ENCODE assay signal across 10 cellular contexts in the genomic region with DNA sequence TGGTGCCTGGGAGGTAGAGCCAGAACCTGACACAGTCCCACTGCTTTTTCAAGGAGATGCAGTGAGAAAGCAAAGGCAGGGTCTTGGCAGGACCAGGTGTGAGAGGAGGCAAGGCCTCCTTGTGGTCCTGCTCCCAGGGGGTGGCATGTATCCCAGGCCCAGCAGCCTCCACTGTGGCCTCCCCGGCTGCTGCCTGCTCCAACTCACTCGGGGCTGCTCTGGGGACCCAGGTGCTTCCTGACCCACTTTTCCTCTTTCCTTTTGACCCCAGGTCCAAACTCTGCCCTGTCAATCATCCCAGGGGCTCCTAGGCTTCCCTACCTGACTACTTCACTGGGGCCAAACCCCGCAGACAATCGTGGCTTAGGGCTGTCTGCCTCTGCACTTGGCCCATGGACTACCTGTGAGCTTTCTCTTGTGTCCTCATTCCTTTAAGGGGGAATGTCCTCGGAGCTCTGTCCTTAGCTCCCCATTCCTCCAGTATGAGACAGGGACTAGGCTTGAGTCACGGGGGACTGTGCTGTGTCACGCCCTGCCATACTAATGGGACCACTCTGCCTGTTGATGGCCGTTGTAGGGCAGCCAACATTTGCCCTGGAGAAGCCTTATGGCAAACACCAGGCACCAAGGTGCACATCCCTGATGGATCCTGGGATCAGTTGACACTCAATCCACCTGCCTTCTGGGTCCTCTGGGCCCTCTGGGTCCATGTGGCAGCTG. TPM values are rescaled to one million over a fixed set of nuclear protein-coding genes. Genes with fewer than 3 reads are reported as not detected.
DNase-seq lines count a peak whose midpoint lies in the region; ATAC-seq lines count a peak whose summit lies in the region.
"Had no signal": no experiment of that assay in that cellular context is flagged by ENCODE, and none has a peak within 500 bp of the region (broad histone marks: within the 10 kb centered on the region; RNA-seq: fewer than 3 reads in every experiment).

No MANE protein-coding gene starts in this region.

- no peak overlapping the region for H3K27ac Mint-ChIP-seq in T-helper 2 cell treated with Interferon-gamma antibody and Interleukin-4, amounts not matched to agents 5 μg/mL and 100 μg/mL, for 36 hours
- H3K27ac Mint-ChIP-seq in activated T-helper 17 cell treated with anti-CD3 and anti-CD28 coated beads, Interleukin-2, amount 50 U/mL, for 72 hours = peak overlapping the region; percentile 10
- H3K27ac Mint-ChIP-seq in immature natural killer cell = peak overlapping the region in 1 of 6 donors; percentile 40

- peaks cover 17% of the 10 kb centered on the region for H3K4me1 Mint-ChIP-seq in T-helper 2 cell treated with Interferon-gamma antibody and Interleukin-4, amounts not matched to agents 5 μg/mL and 100 μg/mL, for 36 hours (ENCODE audit: low read depth)
- no peaks in the 10 kb centered on the region for H3K4me1 Mint-ChIP-seq in activated T-helper 17 cell treated with anti-CD3 and anti-CD28 coated beads, Interleukin-2, amount 50 U/mL, for 72 hours
- peaks cover 0 to 12% of the 10 kb centered on the region in 2 donors for H3K4me1 Mint-ChIP-seq in immature natural killer cell

- H3K4me3 ChIP-seq in subcutaneous abdominal adipose tissue (ENCODE audit: low read depth in 1 of 5, low read length in 5 of 5) = no peak overlapping the region
- H3K4me3 ChIP-seq: body of pancreas had no signal

- peak overlapping the region in 3 of 5 donors; percentile 6 to 47 (median 26) for H3K9ac ChIP-seq in subcutaneous abdominal adipose tissue (ENCODE audit: low read length in 5 of 5)

- peaks cover 13 to 54% (median 38%) of the 10 kb centered on the region in 5 donors for H3K4me1 ChIP-seq in subcutaneous abdominal adipose tissue (ENCODE audit: control insufficient read depth in 5 of 5, insufficient read depth in 5 of 5, low read length in 5 of 5)

- H3K27ac ChIP-seq in subcutaneous abdominal adipose tissue (ENCODE audit: low read depth, low read length) = peak overlapping the region; percentile 61
- H3K27ac ChIP-seq: body of pancreas had no signal

- peak overlapping the region; percentile 69 for H3K4me3 Mint-ChIP-seq in T-helper 2 cell treated with Interferon-gamma antibody and Interleukin-4, amounts not matched to agents 5 μg/mL and 100 μg/mL, for 36 hours
- peak overlapping the region; percentile 64 for H3K4me3 Mint-ChIP-seq in activated T-helper 17 cell treated with anti-CD3 and anti-CD28 coated beads, Interleukin-2, amount 50 U/mL, for 72 hours
- H3K4me3 Mint-ChIP-seq in immature natural killer cell = peak overlapping the region; percentile 45 to 73 (median 61)

- ATAC-seq in activated T-helper 17 cell treated with anti-CD3 and anti-CD28 coated beads, Interleukin-2, amount 50 U/mL, for 72 hours (replicated peaks) = no peak
- no peak for ATAC-seq in HG03095 (IDR thresholded peaks at IDR 0.05; ENCODE audit: unreplicated experiment)
- ATAC-seq: body of pancreas had no signal

- peaks cover 0 to 7% (median 0%) of the 10 kb centered on the region in 5 donors for H3K36me3 ChIP-seq in subcutaneous abdominal adipose tissue (ENCODE audit: control insufficient read depth in 5 of 5, insufficient read depth in 5 of 5, low read length in 5 of 5)

- peaks cover 0 to 3% (median 0%) of the 10 kb centered on the region in 5 donors for H3K27me3 ChIP-seq in subcutaneous abdominal adipose tissue (ENCODE audit: control insufficient read depth in 5 of 5, insufficient read depth in 4 of 5, low read length in 5 of 5)

- peaks cover 9% of the 10 kb centered on the region for H3K27me3 Mint-ChIP-seq in T-helper 2 cell treated with Interferon-gamma antibody and Interleukin-4, amounts not matched to agents 5 μg/mL and 100 μg/mL, for 36 hours (ENCODE audit: low read depth)
- peaks cover 18% of the 10 kb centered on the region for H3K27me3 Mint-ChIP-seq in activated T-helper 17 cell treated with anti-CD3 and anti-CD28 coated beads, Interleukin-2, amount 50 U/mL, for 72 hours
- peaks cover 0 to 11% (median 9%) of the 10 kb centered on the region in 3 donors for H3K27me3 Mint-ChIP-seq in immature natural killer cell (ENCODE audit: low read depth in 3 of 3)

- no peaks in the 10 kb centered on the region for H3K36me3 Mint-ChIP-seq in T-helper 2 cell treated with Interferon-gamma antibody and Interleukin-4, amounts not matched to agents 5 μg/mL and 100 μg/mL, for 36 hours (ENCODE audit: low read depth)
- H3K36me3 Mint-ChIP-seq in activated T-helper 17 cell treated with anti-CD3 and anti-CD28 coated beads, Interleukin-2, amount 50 U/mL, for 72 hours (ENCODE audit: low read depth) = no peaks in the 10 kb centered on the region
- no peaks in the 10 kb centered on the region for H3K36me3 Mint-ChIP-seq in immature natural killer cell

- no peak for DNase-seq in T-helper 2 cell treated with Interferon-gamma antibody and Interleukin-4, amounts not matched to agents 5 μg/mL and 100 μg/mL, for 36 hours (ENCODE audit: low spot score)
- no peak for DNase-seq in T-helper 2 cell
- no peak for DNase-seq in immature natural killer cell
- DNase-seq in DMS53 (lab: John Stamatoyannopoulos, UW) = no peak
- no peak for DNase-seq in GDM1 (lab: John Stamatoyannopoulos, UW)
- DNase-seq: body of pancreas had no signal

- no peaks in the 10 kb centered on the region for H3K9me3 ChIP-seq in subcutaneous abdominal adipose tissue (ENCODE audit: control insufficient read depth in 5 of 5, low read length in 5 of 5)
- H3K9me3 ChIP-seq: body of pancreas had no signal

- H3K9me3 Mint-ChIP-seq in T-helper 2 cell treated with Interferon-gamma antibody and Interleukin-4, amounts not matched to agents 5 μg/mL and 100 μg/mL, for 36 hours = no peaks in the 10 kb centered on the region
- no peaks in the 10 kb centered on the region for H3K9me3 Mint-ChIP-seq in activated T-helper 17 cell treated with anti-CD3 and anti-CD28 coated beads, Interleukin-2, amount 50 U/mL, for 72 hours
- no peaks in the 10 kb centered on the region for H3K9me3 Mint-ChIP-seq in immature natural killer cell

RNA-seq across cellular contexts. Expression of a gene that starts 1.1 kb away (rescaled TPM):
- total RNA-seq in activated T-helper 17 cell treated with anti-CD3 and anti-CD28 coated beads, Interleukin-2, amount 50 U/mL, for 72 hours = 1 to 10 TPM; 1.2 to 5.3 TPM
- polyA plus RNA-seq in immature natural killer cell = 1 to 10 TPM in 2 of 3 donors, not detected in 1; 1.5 TPM
- total RNA-seq: MCF 10A had no signal

RNA-seq across cellular contexts. Expression of a gene that starts 20.3 kb away (rescaled TPM):
- 100 to 1,000 TPM; 114 to 181 TPM for total RNA-seq in activated T-helper 17 cell treated with anti-CD3 and anti-CD28 coated beads, Interleukin-2, amount 50 U/mL, for 72 hours
- polyA plus RNA-seq in immature natural killer cell = 10 to 100 TPM; 39.8 to 65.7 (median 48.4) TPM

RNA-seq across cellular contexts. Expression of a gene that starts 20.7 kb away (rescaled TPM):
- total RNA-seq in activated T-helper 17 cell treated with anti-CD3 and anti-CD28 coated beads, Interleukin-2, amount 50 U/mL, for 72 hours = 10 to 100 TPM; 27.8 to 33.9 TPM
- polyA plus RNA-seq in immature natural killer cell = 10 to 100 TPM in 1 of 3 donors, 1 to 10 TPM in 2; 5.1 to 23.3 (median 7.2) TPM

RNA-seq across cellular contexts. Expression of a gene that starts 37.6 kb away (rescaled TPM):
- total RNA-seq in activated T-helper 17 cell treated with anti-CD3 and anti-CD28 coated beads, Interleukin-2, amount 50 U/mL, for 72 hours = 1 to 10 TPM in 1 of 2 donors, not detected in 1; 2.4 TPM
- not detected for polyA plus RNA-seq in immature natural killer cell
- total RNA-seq: MCF 10A had no signal

RNA-seq across cellular contexts. Expression of a gene that starts 38.1 kb away (rescaled TPM):
- total RNA-seq in activated T-helper 17 cell treated with anti-CD3 and anti-CD28 coated beads, Interleukin-2, amount 50 U/mL, for 72 hours = not detected
- polyA plus RNA-seq in immature natural killer cell = not detected
- total RNA-seq: body of pancreas, MCF 10A had no signal
